In the genomic region with DNA sequence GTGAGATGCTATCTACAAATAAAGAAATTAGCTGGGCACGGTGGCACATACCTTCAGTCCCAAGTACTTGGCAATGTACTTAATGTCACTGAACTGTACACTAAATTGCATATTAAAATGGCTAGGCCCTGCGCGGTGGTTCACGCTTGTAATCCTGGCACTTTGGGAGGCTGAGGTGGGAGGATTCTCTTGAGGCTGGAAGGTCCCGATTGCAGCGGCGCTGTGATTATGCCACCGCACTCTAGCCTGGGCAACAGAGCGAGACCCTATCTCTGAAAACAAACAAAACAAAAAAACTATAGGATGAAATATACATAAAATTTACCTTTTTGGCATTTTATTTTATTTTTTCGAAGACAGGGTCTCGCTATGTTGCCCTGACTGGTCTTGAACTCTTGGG, we compare ENCODE assay signal across 8 cellular contexts. TPM values are rescaled to one million over a fixed set of nuclear protein-coding genes. Genes with fewer than 3 reads are reported as not detected.
DNase-seq lines count a peak whose midpoint lies in the region; ATAC-seq, FAIRE-seq and TF ChIP-seq lines count a peak whose summit lies in the region.

No MANE protein-coding gene starts in this region.

- POLR2A ChIA-PET in activated CD4-positive, alpha-beta T cell treated with anti-CD3 and anti-CD28 coated beads for 36 hours (lab: Charles Lee): interaction anchor here (0.9 to 1.4 kb wide), 2 partner anchors 23 to 112 kb away, joined by 3 read pairs; a partner anchor contains a TSS
- POLR2A ChIA-PET in activated CD8-positive, alpha-beta T cell treated with anti-CD3 and anti-CD28 coated beads for 36 hours (lab: Charles Lee): interaction anchor here (1.5 to 2.4 kb wide), 5 partner anchors 9 to 112 kb away, joined by 4 to 13 read pairs (median 4); a partner anchor contains a TSS

- H3K27me3 Mint-ChIP-seq in activated CD4-positive, alpha-beta T cell treated with anti-CD3 and anti-CD28 coated beads for 36 hours: no peaks in the 10 kb centered on the region
- no peaks in the 10 kb centered on the region for H3K27me3 Mint-ChIP-seq in activated CD8-positive, alpha-beta T cell treated with anti-CD3 and anti-CD28 coated beads for 36 hours
- no peaks in the 10 kb centered on the region for H3K27me3 Mint-ChIP-seq in stimulated activated memory B cell treated with anti-CD40 and anti-IgM and Interleukin-4, amounts not matched to agents 10 μg/mL and 1 μg/mL and 100 μg/mL, for 72 hours

- H3K36me3 ChIP-seq in iPS-18a (ENCODE audit: control insufficient read depth, low read depth, low read length) (peaks cover 16% of the 10 kb centered on the region), small intestine (ENCODE audit: control insufficient read depth in 2 of 2, insufficient read depth in 2 of 2, low read length in 2 of 2) (no peaks in the 10 kb centered on the region)

- H3K27me3 ChIP-seq in iPS-18a (ENCODE audit: control insufficient read depth, insufficient read depth, low read length): no peaks in the 10 kb centered on the region
- H3K27me3 ChIP-seq in small intestine (ENCODE audit: control insufficient read depth in 2 of 2, insufficient read depth in 2 of 2, low read length in 2 of 2): no peaks in the 10 kb centered on the region

- TF ChIP-seq POLR2A in lower leg skin (IDR thresholded peaks at IDR 0.05): no peak

- WGBS in lower leg skin, 2 donors: 92 to 94% methylated on average over 11 of the region's 11 CpGs
- WGBS in small intestine, 3 donors: 95 to 98% (median 98%) methylated on average over 11 of the region's 11 CpGs

- peaks cover 27% of the 10 kb centered on the region for H3K4me1 Mint-ChIP-seq in activated CD4-positive, alpha-beta T cell treated with anti-CD3 and anti-CD28 coated beads for 36 hours
- H3K4me1 Mint-ChIP-seq in activated CD8-positive, alpha-beta T cell treated with anti-CD3 and anti-CD28 coated beads for 36 hours (ENCODE audit: low read depth): peaks cover 25% of the 10 kb centered on the region
- H3K4me1 Mint-ChIP-seq in stimulated activated memory B cell treated with anti-CD40 and anti-IgM and Interleukin-4, amounts not matched to agents 10 μg/mL and 1 μg/mL and 100 μg/mL, for 72 hours: peaks cover 26% of the 10 kb centered on the region

- peaks cover 26% of the 10 kb centered on the region for H3K36me3 Mint-ChIP-seq in activated CD4-positive, alpha-beta T cell treated with anti-CD3 and anti-CD28 coated beads for 36 hours (ENCODE audit: low read depth)
- H3K36me3 Mint-ChIP-seq in activated CD8-positive, alpha-beta T cell treated with anti-CD3 and anti-CD28 coated beads for 36 hours (ENCODE audit: low read depth): peaks cover 31% of the 10 kb centered on the region
- H3K36me3 Mint-ChIP-seq in stimulated activated memory B cell treated with anti-CD40 and anti-IgM and Interleukin-4, amounts not matched to agents 10 μg/mL and 1 μg/mL and 100 μg/mL, for 72 hours: peaks cover 8% of the 10 kb centered on the region

- H3K9me3 Mint-ChIP-seq in activated CD4-positive, alpha-beta T cell treated with anti-CD3 and anti-CD28 coated beads for 36 hours (ENCODE audit: low read depth): no peaks in the 10 kb centered on the region
- H3K9me3 Mint-ChIP-seq in activated CD8-positive, alpha-beta T cell treated with anti-CD3 and anti-CD28 coated beads for 36 hours: no peaks in the 10 kb centered on the region
- H3K9me3 Mint-ChIP-seq in stimulated activated memory B cell treated with anti-CD40 and anti-IgM and Interleukin-4, amounts not matched to agents 10 μg/mL and 1 μg/mL and 100 μg/mL, for 72 hours: no peaks in the 10 kb centered on the region

- H3K27ac Mint-ChIP-seq in activated CD4-positive, alpha-beta T cell treated with anti-CD3 and anti-CD28 coated beads for 36 hours: peak overlapping the region; percentile 99
- peak overlapping the region; percentile 99 for H3K27ac Mint-ChIP-seq in activated CD8-positive, alpha-beta T cell treated with anti-CD3 and anti-CD28 coated beads for 36 hours
- H3K27ac Mint-ChIP-seq in stimulated activated memory B cell treated with anti-CD40 and anti-IgM and Interleukin-4, amounts not matched to agents 10 μg/mL and 1 μg/mL and 100 μg/mL, for 72 hours: peak overlapping the region; percentile 100

- CTCF ChIA-PET in activated CD4-positive, alpha-beta T cell treated with anti-CD3 and anti-CD28 coated beads for 36 hours (lab: Charles Lee): interaction anchor here (0.6 to 0.9 kb wide), 2 partner anchors 28 to 797 kb away, joined by 3 read pairs; no protein-coding TSS in a partner anchor
- CTCF ChIA-PET in activated CD8-positive, alpha-beta T cell treated with anti-CD3 and anti-CD28 coated beads for 36 hours (lab: Charles Lee): no interaction called here

- no peak for DNase-seq in activated CD4-positive, alpha-beta T cell treated with anti-CD3 and anti-CD28 coated beads for 36 hours
- no peak for DNase-seq in activated CD4-positive, alpha-beta T cell treated with anti-CD3 and anti-CD28 coated beads, Interleukin-2, amount 50 U/mL, for 4 hours
- no peak for DNase-seq in activated CD8-positive, alpha-beta T cell treated with anti-CD3 and anti-CD28 coated beads for 36 hours
- DNase-seq in lower leg skin (ENCODE audit: low spot score in 2 of 2) (no peak), small intestine (no peak), NCI-H146 (lab: John Stamatoyannopoulos, UW) (no peak)

- no peak for ATAC-seq in activated CD4-positive, alpha-beta T cell treated with anti-CD3 and anti-CD28 coated beads for 36 hours
- ATAC-seq in activated CD8-positive, alpha-beta T cell treated with anti-CD3 and anti-CD28 coated beads for 36 hours: no peak
- ATAC-seq in stimulated activated memory B cell treated with anti-CD40 and anti-IgM and Interleukin-4, amounts not matched to agents 10 μg/mL and 1 μg/mL and 100 μg/mL, for 72 hours: no peak

- peak overlapping the region; percentile 86 for H3K4me3 Mint-ChIP-seq in activated CD4-positive, alpha-beta T cell treated with anti-CD3 and anti-CD28 coated beads for 36 hours
- peak overlapping the region; percentile 90 for H3K4me3 Mint-ChIP-seq in activated CD8-positive, alpha-beta T cell treated with anti-CD3 and anti-CD28 coated beads for 36 hours
- peak overlapping the region; percentile 82 for H3K4me3 Mint-ChIP-seq in stimulated activated memory B cell treated with anti-CD40 and anti-IgM and Interleukin-4, amounts not matched to agents 10 μg/mL and 1 μg/mL and 100 μg/mL, for 72 hours

- FAIRE-seq in small intestine (lab: Jason Lieb, UNC): no peak

- H3K4me3 ChIP-seq in iPS-18a (ENCODE audit: low read length) (peak overlapping the region; percentile 70), lower leg skin (ENCODE audit: low read depth, poor library complexity, severe bottlenecking) (no peak overlapping the region), small intestine (ENCODE audit: low read depth in 1 of 2, low read length in 2 of 2) (no peak overlapping the region)

- no peaks in the 10 kb centered on the region for H3K9me3 ChIP-seq in iPS-18a (ENCODE audit: control insufficient read depth, low read depth, low read length)
- H3K9me3 ChIP-seq in small intestine (ENCODE audit: control insufficient read depth, low read depth): no peaks in the 10 kb centered on the region

- H3K4me1 ChIP-seq in iPS-18a (ENCODE audit: control insufficient read depth, low read depth, low read length): no peaks in the 10 kb centered on the region
- peaks cover 0 to 5% of the 10 kb centered on the region in 2 donors for H3K4me1 ChIP-seq in small intestine (ENCODE audit: control insufficient read depth in 2 of 2, insufficient read depth in 1 of 2, low read depth in 1 of 2, low read length in 1 of 2)

- intact Hi-C loops in activated CD4-positive, alpha-beta T cell treated with anti-CD3 and anti-CD28 coated beads for 36 hours (cut with DNase I, micrococcal nuclease): loop anchor here (5.0 kb wide), 5 partner anchors 106 to 686 kb away; a partner anchor contains a TSS
- intact Hi-C loops in activated CD8-positive, alpha-beta T cell treated with anti-CD3 and anti-CD28 coated beads for 36 hours (cut with micrococcal nuclease): no loop called here
- intact Hi-C loops in lower leg skin (cut with DNase I; ENCODE audit: low total_unique reads): no loop called here

- H3K9ac ChIP-seq in iPS-18a (ENCODE audit: low read length): peak overlapping the region; percentile 96

- no peak overlapping the region for H3K27ac ChIP-seq in iPS-18a (ENCODE audit: low read length)
- H3K27ac ChIP-seq in small intestine (ENCODE audit: low read depth in 1 of 2, low read length in 1 of 2): no peak overlapping the region

- TF ChIP-seq CTCF in activated CD8-positive, alpha-beta T cell treated with anti-CD3 and anti-CD28 coated beads for 36 hours (IDR thresholded peaks at IDR 0.05): no peak
- no peak for TF ChIP-seq CTCF in lower leg skin (IDR thresholded peaks at IDR 0.05)

RNA-seq across cellular contexts. Expression of a gene that starts 1.5 kb away (rescaled TPM):
- total RNA-seq in activated CD4-positive, alpha-beta T cell treated with anti-CD3 and anti-CD28 coated beads for 36 hours: 100 to 1,000 TPM; 185 to 227 TPM
- 100 to 1,000 TPM; 252 to 256 TPM for total RNA-seq in activated CD8-positive, alpha-beta T cell treated with anti-CD3 and anti-CD28 coated beads for 36 hours
- 100 to 1,000 TPM; 121 to 165 (median 150) TPM for total RNA-seq in lower leg skin
- polyA plus RNA-seq in small intestine: 10 to 100 TPM; 53.9 to 92.1 (median 69.4) TPM

RNA-seq across cellular contexts. Expression of a gene that starts 38.9 kb away (rescaled TPM):
- 10 to 100 TPM; 37.1 to 42.4 TPM for total RNA-seq in activated CD4-positive, alpha-beta T cell treated with anti-CD3 and anti-CD28 coated beads for 36 hours
- 10 to 100 TPM; 31.7 to 36.8 TPM for total RNA-seq in activated CD8-positive, alpha-beta T cell treated with anti-CD3 and anti-CD28 coated beads for 36 hours
- total RNA-seq in lower leg skin: 10 to 100 TPM; 13.3 to 35.7 (median 22.1) TPM
- polyA plus RNA-seq in small intestine: 10 to 100 TPM; 17.5 to 20.4 (median 18.1) TPM

RNA-seq across cellular contexts. Expression of a gene that starts 50.3 kb away (rescaled TPM):
- total RNA-seq in activated CD4-positive, alpha-beta T cell treated with anti-CD3 and anti-CD28 coated beads for 36 hours: 1 to 10 TPM; 1.8 to 1.9 TPM
- 1 to 10 TPM; 2.9 to 4.7 TPM for total RNA-seq in activated CD8-positive, alpha-beta T cell treated with anti-CD3 and anti-CD28 coated beads for 36 hours
- 10 to 100 TPM; 23.7 to 34.3 (median 26.8) TPM for total RNA-seq in lower leg skin
- polyA plus RNA-seq in small intestine: 10 to 100 TPM in 1 of 3 donors, 1 to 10 TPM in 2; 1.8 to 10.9 (median 3.0) TPM

Comparison
In these comparisons a context has a peak if more than half of its experiments do, and no peak if none do; other contexts are left out.
1. RNA of a gene that starts 50.3 kb away (total RNA-seq): 23.7 to 34.3 TPM in lower leg skin; 2.9 to 4.7 TPM in activated CD8-positive, alpha-beta T cell treated with anti-CD3 and anti-CD28 coated beads for 36 hours and 1.8 to 1.9 TPM in activated CD4-positive, alpha-beta T cell treated with anti-CD3 and anti-CD28 coated beads for 36 hours; every median in the first group is over 4 times any median in the second.
2. intact Hi-C loops: an anchor here in activated CD4-positive, alpha-beta T cell treated with anti-CD3 and anti-CD28 coated beads for 36 hours (5.0 kb wide); none called in activated CD8-positive, alpha-beta T cell treated with anti-CD3 and anti-CD28 coated beads for 36 hours and lower leg skin.
3. Peak in every context shown above with its lines, with median percentiles within 50 percentile points of each other: H3K27ac Mint-ChIP-seq and H3K4me3 Mint-ChIP-seq.